ENCODE assay signal across 1 cellular context in the genomic region with DNA sequence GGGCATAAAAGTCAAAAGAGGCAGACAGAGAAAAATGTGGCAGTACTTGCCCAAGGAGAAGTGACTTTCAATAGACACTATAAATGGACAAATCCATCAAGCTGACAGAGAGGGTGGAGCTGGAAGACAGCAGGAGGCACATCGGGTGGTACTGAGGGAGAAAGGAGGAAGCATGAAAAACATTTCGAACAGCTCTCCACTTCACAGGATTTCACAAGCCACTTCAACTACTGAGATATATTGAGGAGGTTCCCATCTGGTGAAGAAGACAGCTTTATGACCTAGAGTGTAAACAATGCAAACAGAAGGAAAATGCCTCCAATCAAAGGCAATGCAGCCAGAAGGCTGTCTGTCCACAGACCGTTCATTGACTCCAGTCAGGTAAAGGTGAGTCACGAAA.
TF ChIP-seq lines count a peak whose summit lies in the region.

No MANE protein-coding gene starts in this region.

TF ChIP-seq in K562, 482 proteins besides CTCF, POLR2A, EP300 and RAD21 (continued from another document):
- TF ChIP-seq SNIP1 (IDR thresholded peaks at IDR 0.05; ENCODE audit: low read depth), result no peak
- TF ChIP-seq FUS (optimal IDR thresholded peaks at IDR 0.05; ENCODE audit: low read depth, low read length), result no peak
- TF ChIP-seq KDM4B (IDR thresholded peaks at IDR 0.05; ENCODE audit: borderline replicate concordance in 2 of 2, low read depth in 1 of 2), result no peak
- no peak for TF ChIP-seq NUFIP1 (IDR thresholded peaks at IDR 0.05; ENCODE audit: partially characterized antibody)
- no peak for TF ChIP-seq MBD1 (CRISPR knock-in tag; IDR thresholded peaks at IDR 0.05)
- TF ChIP-seq TBP (optimal IDR thresholded peaks at IDR 0.05; ENCODE audit: low read depth, low read length), result no peak
- TF ChIP-seq ZBTB17 (CRISPR knock-in tag; IDR thresholded peaks at IDR 0.05), result no peak
- TF ChIP-seq KLF6 (CRISPR knock-in tag; IDR thresholded peaks at IDR 0.05; ENCODE audit: borderline replicate concordance), result no peak
- TF ChIP-seq PML (IDR thresholded peaks at IDR 0.05; ENCODE audit: low read length), result no peak
- TF ChIP-seq GTF2B (IDR thresholded peaks at IDR 0.05; ENCODE audit: extremely low read depth, insufficient read length), result no peak
- no peak for TF ChIP-seq SRSF3 (IDR thresholded peaks at IDR 0.05; ENCODE audit: insufficient read depth, low read length)
- TF ChIP-seq, protein P1, sequence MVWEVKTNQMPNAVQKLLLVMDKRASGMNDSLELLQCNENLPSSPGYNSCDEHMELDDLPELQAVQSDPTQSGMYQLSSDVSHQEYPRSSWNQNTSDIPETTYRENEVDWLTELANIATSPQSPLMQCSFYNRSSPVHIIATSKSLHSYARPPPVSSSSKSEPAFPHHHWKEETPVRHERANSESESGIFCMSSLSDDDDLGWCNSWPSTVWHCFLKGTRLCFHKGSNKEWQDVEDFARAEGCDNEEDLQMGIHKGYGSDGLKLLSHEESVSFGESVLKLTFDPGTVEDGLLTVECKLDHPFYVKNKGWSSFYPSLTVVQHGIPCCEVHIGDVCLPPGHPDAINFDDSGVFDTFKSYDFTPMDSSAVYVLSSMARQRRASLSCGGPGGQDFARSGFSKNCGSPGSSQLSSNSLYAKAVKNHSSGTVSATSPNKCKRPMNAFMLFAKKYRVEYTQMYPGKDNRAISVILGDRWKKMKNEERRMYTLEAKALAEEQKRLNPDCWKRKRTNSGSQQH (CRISPR knock-in tag; IDR thresholded peaks at IDR 0.05), result no peak
- no peak for TF ChIP-seq HDAC8 (tag; IDR thresholded peaks at IDR 0.05)
- TF ChIP-seq ZNF184 (CRISPR knock-in tag; IDR thresholded peaks at IDR 0.05), result no peak
- no peak for TF ChIP-seq ZNF282 (CRISPR knock-in tag; IDR thresholded peaks at IDR 0.05)
- no peak for TF ChIP-seq TAF7 (tag; IDR thresholded peaks at IDR 0.05)
- no peak for TF ChIP-seq ZNF644 (tag; IDR thresholded peaks at IDR 0.05; ENCODE audit: low read depth)
- TF ChIP-seq, protein P2, sequence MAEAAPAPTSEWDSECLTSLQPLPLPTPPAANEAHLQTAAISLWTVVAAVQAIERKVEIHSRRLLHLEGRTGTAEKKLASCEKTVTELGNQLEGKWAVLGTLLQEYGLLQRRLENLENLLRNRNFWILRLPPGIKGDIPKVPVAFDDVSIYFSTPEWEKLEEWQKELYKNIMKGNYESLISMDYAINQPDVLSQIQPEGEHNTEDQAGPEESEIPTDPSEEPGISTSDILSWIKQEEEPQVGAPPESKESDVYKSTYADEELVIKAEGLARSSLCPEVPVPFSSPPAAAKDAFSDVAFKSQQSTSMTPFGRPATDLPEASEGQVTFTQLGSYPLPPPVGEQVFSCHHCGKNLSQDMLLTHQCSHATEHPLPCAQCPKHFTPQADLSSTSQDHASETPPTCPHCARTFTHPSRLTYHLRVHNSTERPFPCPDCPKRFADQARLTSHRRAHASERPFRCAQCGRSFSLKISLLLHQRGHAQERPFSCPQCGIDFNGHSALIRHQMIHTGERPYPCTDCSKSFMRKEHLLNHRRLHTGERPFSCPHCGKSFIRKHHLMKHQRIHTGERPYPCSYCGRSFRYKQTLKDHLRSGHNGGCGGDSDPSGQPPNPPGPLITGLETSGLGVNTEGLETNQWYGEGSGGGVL (CRISPR knock-in tag; IDR thresholded peaks at IDR 0.05), result no peak
- no peak for TF ChIP-seq NFRKB (IDR thresholded peaks at IDR 0.05; ENCODE audit: low read depth)
- no peak for TF ChIP-seq MAFF (IDR thresholded peaks at IDR 0.05; ENCODE audit: low read length)
